In genomic region chr18:23266717-23267446, GRCh38 we compare ENCODE assay signal across 13 cellular contexts.
DNase-seq lines count a peak whose midpoint lies in the region; ATAC-seq and TF ChIP-seq lines count a peak whose summit lies in the region.
"Had no signal": no experiment of that assay in that cellular context is flagged by ENCODE, and none has a peak within 500 bp of the region (broad histone marks: within the 10 kb centered on the region; RNA-seq: fewer than 3 reads in every experiment).

No MANE protein-coding gene starts in this region.

- ATAC-seq in GM18868 (IDR thresholded peaks at IDR 0.05; ENCODE audit: unreplicated experiment) (peak; percentile 62), GM21723 (IDR thresholded peaks at IDR 0.05; ENCODE audit: unreplicated experiment) (peak; percentile 75), HG03457 (IDR thresholded peaks at IDR 0.05; ENCODE audit: unreplicated experiment) (peak; percentile 66), body of pancreas (no peak)

- peaks cover 25% of the 10 kb centered on the region for H3K36me3 Mint-ChIP-seq in nephron progenitor cell (ENCODE audit: low read depth)

- in situ Hi-C loops in KBM-7 (cut with MboI; ENCODE audit: low pct_unique_long_range_greater_than_20kb, low sequenced_read_pairs): no loop called here

- DNase-seq in nephron progenitor cell (no peak), body of pancreas (no peak), NCI-H146 treated with DMSO at 0.1 percent for 48 hours (lab: John Stamatoyannopoulos, UW; ENCODE audit: unreplicated experiment) (no peak), KBM-7 (no peak)
- DNase-seq in activated naive CD4-positive, alpha-beta T cell treated with Interleukin-2 at 50 U/mL for 16 hours: no peak
- DNase-seq: activated CD8-positive, alpha-beta memory T cell treated with anti-CD3 and anti-CD28 coated beads, Interleukin-2, amount 50 U/mL, for 48 hours; CD4-positive, alpha-beta T cell; hippocampal formation; NCI-H2081 treated with DMSO at 0.1 percent for 48 hours; SJCRH30 had no signal

- peaks cover 40% of the 10 kb centered on the region for H3K9me3 Mint-ChIP-seq in nephron progenitor cell

- no peaks in the 10 kb centered on the region for H3K27me3 Mint-ChIP-seq in nephron progenitor cell (ENCODE audit: low read depth, poor library complexity)
- H3K27me3 Mint-ChIP-seq: CD4-positive, alpha-beta T cell had no signal

- no peaks in the 10 kb centered on the region for H3K36me3 ChIP-seq in body of pancreas (replicated peaks in 1 of 2; ENCODE audit: insufficient read depth in 1 of 2, low read depth in 2 of 2)
- H3K36me3 ChIP-seq: SJCRH30 had no signal

- intact Hi-C loops in body of pancreas (cut with DNase I): no loop called here

- WGBS in body of pancreas, 2 donors: 80 to 81% methylated on average over 13 to 20 of the region's 20 CpGs

- H3K4me1 Mint-ChIP-seq in nephron progenitor cell: peaks cover 21% of the 10 kb centered on the region

- TF ChIP-seq CTCF in nephron progenitor cell (IDR thresholded peaks at IDR 0.05) (no peak), body of pancreas (IDR thresholded peaks at IDR 0.05) (no peak)

- no peaks in the 10 kb centered on the region for H3K4me1 ChIP-seq in body of pancreas
- H3K4me1 ChIP-seq: SJCRH30 had no signal

- no peak overlapping the region for H3K27ac ChIP-seq in body of pancreas
- H3K27ac ChIP-seq: SJCRH30 had no signal

- no peaks in the 10 kb centered on the region for H3K27me3 ChIP-seq in body of pancreas
- H3K27me3 ChIP-seq: SJCRH30 had no signal

- H3K27ac Mint-ChIP-seq in nephron progenitor cell: peak overlapping the region; percentile 35
- H3K27ac Mint-ChIP-seq: CD4-positive, alpha-beta T cell had no signal

- TF ChIP-seq POLR2A in body of pancreas (IDR thresholded peaks at IDR 0.05): no peak

- peaks cover 0 to 11% (median 0%) of the 10 kb centered on the region in 3 donors for H3K9me3 ChIP-seq in body of pancreas
- H3K9me3 ChIP-seq: SJCRH30 had no signal

- no peak overlapping the region for H3K4me3 Mint-ChIP-seq in nephron progenitor cell
- H3K4me3 Mint-ChIP-seq: CD4-positive, alpha-beta T cell had no signal

- no peak overlapping the region for H3K4me3 ChIP-seq in body of pancreas
- H3K4me3 ChIP-seq: SJCRH30 had no signal
